In the genomic region with DNA sequence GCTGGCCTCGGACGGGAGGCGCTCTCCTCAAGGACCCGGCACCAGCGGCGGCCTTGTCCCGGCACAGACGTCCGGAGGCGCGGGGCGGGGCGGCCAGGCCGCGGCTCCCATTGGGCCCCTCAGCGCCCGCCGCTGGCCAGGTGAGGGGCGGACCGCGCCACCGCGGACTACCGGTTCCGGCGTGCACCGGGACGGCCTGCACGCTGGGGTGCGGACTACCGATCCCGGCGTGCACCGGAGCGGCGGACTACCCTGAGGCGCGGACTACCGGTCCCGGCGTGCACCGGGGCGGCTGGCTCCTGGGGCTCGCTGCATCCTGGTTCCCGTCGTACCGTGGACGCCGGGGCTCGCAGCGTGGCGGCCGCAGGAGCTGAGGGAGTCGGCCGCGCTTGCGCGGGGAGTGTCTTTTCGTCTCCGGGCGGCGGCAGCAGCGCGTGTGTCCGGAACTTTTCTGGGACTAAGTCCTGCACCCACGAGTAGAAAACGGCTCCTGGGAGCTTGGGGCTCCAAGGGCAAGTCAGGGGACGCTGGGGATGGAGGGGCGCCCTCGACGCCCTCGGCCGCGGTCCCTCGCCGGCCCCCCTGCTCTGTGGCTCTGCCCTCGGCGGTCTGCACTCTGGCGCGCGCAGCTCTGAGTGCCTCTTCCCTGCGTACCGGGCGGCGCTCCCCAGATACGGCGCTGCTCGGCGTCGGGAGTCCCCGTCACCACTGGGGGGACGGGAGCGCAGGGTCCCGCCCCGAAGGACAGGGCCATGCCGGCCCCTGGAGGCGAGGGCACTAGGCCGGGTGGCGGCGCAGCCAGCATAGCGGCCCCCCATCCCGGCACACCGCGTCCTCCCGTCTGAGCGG, we compare ENCODE assay signal across 1 cellular context.
A peak's percentile ranks its signal among the peaks of the same experiment; 100 is the strongest.
TF ChIP-seq lines count a peak whose summit lies in the region.

Gene LETM1 (minus strand): TSS at position 86 of the 849 bp plus-strand sequence. CDS start 206 bp downstream, outside the sequence.

TF ChIP-seq in WTC11, 78 proteins besides CTCF, POLR2A, EP300 and RAD21 (continued from another document):
- TF ChIP-seq NR3C1 (CRISPR knock-in tag; conservative IDR thresholded peaks at IDR 0.05; ENCODE audit: low read depth) (no peak), NR2C2 (CRISPR knock-in tag; IDR thresholded peaks at IDR 0.05) (no peak), IRF2 (CRISPR knock-in tag; IDR thresholded peaks at IDR 0.05; ENCODE audit: borderline replicate concordance, low read depth) (no peak), ZNF396 (CRISPR knock-in tag; IDR thresholded peaks at IDR 0.05; ENCODE audit: borderline replicate concordance) (no peak), ERG (CRISPR knock-in tag; IDR thresholded peaks at IDR 0.05) (no peak), GABPB1 (CRISPR knock-in tag; IDR thresholded peaks at IDR 0.05) (peak; percentile 33; the same call in 1 of the 2 replicates), HMGA2 (CRISPR knock-in tag; IDR thresholded peaks at IDR 0.05) (no peak), ZNF121 (CRISPR knock-in tag; IDR thresholded peaks at IDR 0.05) (no peak), E2F5 (CRISPR knock-in tag; IDR thresholded peaks at IDR 0.05) (peak; percentile 54; the same call in 1 of the 2 replicates), SP1 (CRISPR knock-in tag; conservative IDR thresholded peaks at IDR 0.05) (peak; percentile 86), ZNF232 (CRISPR knock-in tag; IDR thresholded peaks at IDR 0.05) (no peak), CREM (CRISPR knock-in tag; IDR thresholded peaks at IDR 0.05) (no peak), ATF6 (CRISPR knock-in tag; IDR thresholded peaks at IDR 0.05) (no peak), ARID4B (CRISPR knock-in tag; IDR thresholded peaks at IDR 0.05; ENCODE audit: borderline replicate concordance) (peak; percentile 47; the same call in 1 of the 2 replicates), JAZF1 (CRISPR knock-in tag; IDR thresholded peaks at IDR 0.05) (no peak), PRRX2 (CRISPR knock-in tag; IDR thresholded peaks at IDR 0.05) (no peak), NFATC4 (CRISPR knock-in tag; IDR thresholded peaks at IDR 0.05) (no peak), ATF1 (CRISPR knock-in tag; IDR thresholded peaks at IDR 0.05) (no peak), ELF4 (CRISPR knock-in tag; IDR thresholded peaks at IDR 0.05; ENCODE audit: low read depth) (no peak)
- TF ChIP-seq, protein P1, sequence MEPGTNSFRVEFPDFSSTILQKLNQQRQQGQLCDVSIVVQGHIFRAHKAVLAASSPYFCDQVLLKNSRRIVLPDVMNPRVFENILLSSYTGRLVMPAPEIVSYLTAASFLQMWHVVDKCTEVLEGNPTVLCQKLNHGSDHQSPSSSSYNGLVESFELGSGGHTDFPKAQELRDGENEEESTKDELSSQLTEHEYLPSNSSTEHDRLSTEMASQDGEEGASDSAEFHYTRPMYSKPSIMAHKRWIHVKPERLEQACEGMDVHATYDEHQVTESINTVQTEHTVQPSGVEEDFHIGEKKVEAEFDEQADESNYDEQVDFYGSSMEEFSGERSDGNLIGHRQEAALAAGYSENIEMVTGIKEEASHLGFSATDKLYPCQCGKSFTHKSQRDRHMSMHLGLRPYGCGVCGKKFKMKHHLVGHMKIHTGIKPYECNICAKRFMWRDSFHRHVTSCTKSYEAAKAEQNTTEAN (CRISPR knock-in tag; IDR thresholded peaks at IDR 0.05) = no peak
- TF ChIP-seq, protein P2, sequence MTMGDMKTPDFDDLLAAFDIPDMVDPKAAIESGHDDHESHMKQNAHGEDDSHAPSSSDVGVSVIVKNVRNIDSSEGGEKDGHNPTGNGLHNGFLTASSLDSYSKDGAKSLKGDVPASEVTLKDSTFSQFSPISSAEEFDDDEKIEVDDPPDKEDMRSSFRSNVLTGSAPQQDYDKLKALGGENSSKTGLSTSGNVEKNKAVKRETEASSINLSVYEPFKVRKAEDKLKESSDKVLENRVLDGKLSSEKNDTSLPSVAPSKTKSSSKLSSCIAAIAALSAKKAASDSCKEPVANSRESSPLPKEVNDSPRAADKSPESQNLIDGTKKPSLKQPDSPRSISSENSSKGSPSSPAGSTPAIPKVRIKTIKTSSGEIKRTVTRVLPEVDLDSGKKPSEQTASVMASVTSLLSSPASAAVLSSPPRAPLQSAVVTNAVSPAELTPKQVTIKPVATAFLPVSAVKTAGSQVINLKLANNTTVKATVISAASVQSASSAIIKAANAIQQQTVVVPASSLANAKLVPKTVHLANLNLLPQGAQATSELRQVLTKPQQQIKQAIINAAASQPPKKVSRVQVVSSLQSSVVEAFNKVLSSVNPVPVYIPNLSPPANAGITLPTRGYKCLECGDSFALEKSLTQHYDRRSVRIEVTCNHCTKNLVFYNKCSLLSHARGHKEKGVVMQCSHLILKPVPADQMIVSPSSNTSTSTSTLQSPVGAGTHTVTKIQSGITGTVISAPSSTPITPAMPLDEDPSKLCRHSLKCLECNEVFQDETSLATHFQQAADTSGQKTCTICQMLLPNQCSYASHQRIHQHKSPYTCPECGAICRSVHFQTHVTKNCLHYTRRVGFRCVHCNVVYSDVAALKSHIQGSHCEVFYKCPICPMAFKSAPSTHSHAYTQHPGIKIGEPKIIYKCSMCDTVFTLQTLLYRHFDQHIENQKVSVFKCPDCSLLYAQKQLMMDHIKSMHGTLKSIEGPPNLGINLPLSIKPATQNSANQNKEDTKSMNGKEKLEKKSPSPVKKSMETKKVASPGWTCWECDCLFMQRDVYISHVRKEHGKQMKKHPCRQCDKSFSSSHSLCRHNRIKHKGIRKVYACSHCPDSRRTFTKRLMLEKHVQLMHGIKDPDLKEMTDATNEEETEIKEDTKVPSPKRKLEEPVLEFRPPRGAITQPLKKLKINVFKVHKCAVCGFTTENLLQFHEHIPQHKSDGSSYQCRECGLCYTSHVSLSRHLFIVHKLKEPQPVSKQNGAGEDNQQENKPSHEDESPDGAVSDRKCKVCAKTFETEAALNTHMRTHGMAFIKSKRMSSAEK (CRISPR knock-in tag; IDR thresholded peaks at IDR 0.05; ENCODE audit: borderline replicate concordance) = no peak
- TF ChIP-seq, protein P3, sequence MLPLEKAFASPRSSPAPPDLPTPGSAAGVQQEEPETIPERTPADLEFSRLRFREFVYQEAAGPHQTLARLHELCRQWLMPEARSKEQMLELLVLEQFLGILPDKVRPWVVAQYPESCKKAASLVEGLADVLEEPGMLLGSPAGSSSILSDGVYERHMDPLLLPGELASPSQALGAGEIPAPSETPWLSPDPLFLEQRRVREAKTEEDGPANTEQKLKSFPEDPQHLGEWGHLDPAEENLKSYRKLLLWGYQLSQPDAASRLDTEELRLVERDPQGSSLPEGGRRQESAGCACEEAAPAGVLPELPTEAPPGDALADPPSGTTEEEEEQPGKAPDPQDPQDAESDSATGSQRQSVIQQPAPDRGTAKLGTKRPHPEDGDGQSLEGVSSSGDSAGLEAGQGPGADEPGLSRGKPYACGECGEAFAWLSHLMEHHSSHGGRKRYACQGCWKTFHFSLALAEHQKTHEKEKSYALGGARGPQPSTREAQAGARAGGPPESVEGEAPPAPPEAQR (CRISPR knock-in tag; IDR thresholded peaks at IDR 0.05) = no peak
- TF ChIP-seq, protein P4, sequence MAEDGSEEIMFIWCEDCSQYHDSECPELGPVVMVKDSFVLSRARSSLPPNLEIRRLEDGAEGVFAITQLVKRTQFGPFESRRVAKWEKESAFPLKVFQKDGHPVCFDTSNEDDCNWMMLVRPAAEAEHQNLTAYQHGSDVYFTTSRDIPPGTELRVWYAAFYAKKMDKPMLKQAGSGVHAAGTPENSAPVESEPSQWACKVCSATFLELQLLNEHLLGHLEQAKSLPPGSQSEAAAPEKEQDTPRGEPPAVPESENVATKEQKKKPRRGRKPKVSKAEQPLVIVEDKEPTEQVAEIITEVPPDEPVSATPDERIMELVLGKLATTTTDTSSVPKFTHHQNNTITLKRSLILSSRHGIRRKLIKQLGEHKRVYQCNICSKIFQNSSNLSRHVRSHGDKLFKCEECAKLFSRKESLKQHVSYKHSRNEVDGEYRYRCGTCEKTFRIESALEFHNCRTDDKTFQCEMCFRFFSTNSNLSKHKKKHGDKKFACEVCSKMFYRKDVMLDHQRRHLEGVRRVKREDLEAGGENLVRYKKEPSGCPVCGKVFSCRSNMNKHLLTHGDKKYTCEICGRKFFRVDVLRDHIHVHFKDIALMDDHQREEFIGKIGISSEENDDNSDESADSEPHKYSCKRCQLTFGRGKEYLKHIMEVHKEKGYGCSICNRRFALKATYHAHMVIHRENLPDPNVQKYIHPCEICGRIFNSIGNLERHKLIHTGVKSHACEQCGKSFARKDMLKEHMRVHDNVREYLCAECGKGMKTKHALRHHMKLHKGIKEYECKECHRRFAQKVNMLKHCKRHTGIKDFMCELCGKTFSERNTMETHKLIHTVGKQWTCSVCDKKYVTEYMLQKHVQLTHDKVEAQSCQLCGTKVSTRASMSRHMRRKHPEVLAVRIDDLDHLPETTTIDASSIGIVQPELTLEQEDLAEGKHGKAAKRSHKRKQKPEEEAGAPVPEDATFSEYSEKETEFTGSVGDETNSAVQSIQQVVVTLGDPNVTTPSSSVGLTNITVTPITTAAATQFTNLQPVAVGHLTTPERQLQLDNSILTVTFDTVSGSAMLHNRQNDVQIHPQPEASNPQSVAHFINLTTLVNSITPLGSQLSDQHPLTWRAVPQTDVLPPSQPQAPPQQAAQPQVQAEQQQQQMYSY (CRISPR knock-in tag; IDR thresholded peaks at IDR 0.05) = peak; percentile 37; the same call in 1 of the 2 replicates
- TF ChIP-seq, protein P5, sequence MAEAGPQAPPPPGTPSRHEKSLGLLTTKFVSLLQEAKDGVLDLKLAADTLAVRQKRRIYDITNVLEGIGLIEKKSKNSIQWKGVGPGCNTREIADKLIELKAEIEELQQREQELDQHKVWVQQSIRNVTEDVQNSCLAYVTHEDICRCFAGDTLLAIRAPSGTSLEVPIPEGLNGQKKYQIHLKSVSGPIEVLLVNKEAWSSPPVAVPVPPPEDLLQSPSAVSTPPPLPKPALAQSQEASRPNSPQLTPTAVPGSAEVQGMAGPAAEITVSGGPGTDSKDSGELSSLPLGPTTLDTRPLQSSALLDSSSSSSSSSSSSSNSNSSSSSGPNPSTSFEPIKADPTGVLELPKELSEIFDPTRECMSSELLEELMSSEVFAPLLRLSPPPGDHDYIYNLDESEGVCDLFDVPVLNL (CRISPR knock-in tag; IDR thresholded peaks at IDR 0.05; ENCODE audit: borderline replicate concordance, low read depth) = no peak
- TF ChIP-seq, protein P6, sequence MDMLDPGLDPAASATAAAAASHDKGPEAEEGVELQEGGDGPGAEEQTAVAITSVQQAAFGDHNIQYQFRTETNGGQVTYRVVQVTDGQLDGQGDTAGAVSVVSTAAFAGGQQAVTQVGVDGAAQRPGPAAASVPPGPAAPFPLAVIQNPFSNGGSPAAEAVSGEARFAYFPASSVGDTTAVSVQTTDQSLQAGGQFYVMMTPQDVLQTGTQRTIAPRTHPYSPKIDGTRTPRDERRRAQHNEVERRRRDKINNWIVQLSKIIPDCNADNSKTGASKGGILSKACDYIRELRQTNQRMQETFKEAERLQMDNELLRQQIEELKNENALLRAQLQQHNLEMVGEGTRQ (CRISPR knock-in tag; IDR thresholded peaks at IDR 0.05) = peak; percentile 66
